In genomic region chr15:68229386-68230156, GRCh38 we compare ENCODE assay signal across 8 cellular contexts. TPM values are rescaled to one million over a fixed set of nuclear protein-coding genes. Genes with fewer than 3 reads are reported as not detected.
DNase-seq lines count a peak whose midpoint lies in the region; ATAC-seq and TF ChIP-seq lines count a peak whose summit lies in the region.

TSS of gene CLN6 (minus strand) at chr15:68229728. CDS start at chr15:68229584, 144 bp downstream.

- H3K4me1 ChIP-seq in endocrine pancreas (ENCODE audit: control insufficient read depth, insufficient read depth, low read length) = no peaks in the 10 kb centered on the region

- no peaks in the 10 kb centered on the region for H3K36me3 ChIP-seq in endocrine pancreas (ENCODE audit: control insufficient read depth, insufficient read depth, low read length)

- peaks cover 28% of the 10 kb centered on the region for H3K4me1 Mint-ChIP-seq in CD4-positive, alpha-beta T cell (ENCODE audit: low read depth)

- CTCF ChIA-PET in CD4-positive, alpha-beta T cell (lab: Charles Lee) = interaction anchor here (1.0 to 2.9 kb wide), 4 partner anchors 19 to 77 kb away, joined by 3 to 10 read pairs (median 6); partner anchors contain the start of gene FEM1B

- POLR2A ChIA-PET in CD4-positive, alpha-beta T cell (lab: Charles Lee) = interaction anchor here (0.6 to 2.4 kb wide), 6 partner anchors 23 to 483 kb away, joined by 3 to 38 read pairs (median 5); partner anchors contain the start of genes FEM1B, PIAS1 and RNU6-1

- H3K36me3 Mint-ChIP-seq in CD4-positive, alpha-beta T cell (ENCODE audit: low read depth) = peaks cover 5% of the 10 kb centered on the region

- H3K27me3 ChIP-seq in CD4-positive, alpha-beta T cell (ENCODE audit: control insufficient read depth, insufficient read depth, low read length) = no peaks in the 10 kb centered on the region
- H3K27me3 ChIP-seq in endocrine pancreas (ENCODE audit: control insufficient read depth, insufficient read depth, low read length) = no peaks in the 10 kb centered on the region

- no peaks in the 10 kb centered on the region for H3K9me3 Mint-ChIP-seq in CD4-positive, alpha-beta T cell

- no peak within 1 kb of the TSS for H3K27ac ChIP-seq in CD4-positive, alpha-beta T cell (ENCODE audit: low read depth, low read length)

- H3K27me3 Mint-ChIP-seq in CD4-positive, alpha-beta T cell = no peaks in the 10 kb centered on the region

- intact Hi-C loops in CD4-positive, alpha-beta T cell (cut with DNase I, micrococcal nuclease) = loop anchor here (1.0 to 10.0 kb wide), 7 partner anchors 48 to 1727 kb away; partner anchors contain the start of genes AAGAB (in 1 of the 2), C15orf61 (in 1 of the 2), FEM1B (in 1 of the 2) and IQCH (in 1 of the 2)

- TF ChIP-seq CTCF in CD4-positive, alpha-beta T cell (IDR thresholded peaks at IDR 0.05) = no peak

- peak; percentile 57 to 84 (median 70) for DNase-seq in CD4-positive, alpha-beta T cell
- peak; percentile 79 for DNase-seq in HK-2 (ENCODE audit: unreplicated experiment)
- peak; percentile 77 for DNase-seq in NOMO-1 treated with dmso at 0.1 percent for 144 hours (lab: John Stamatoyannopoulos, UW; ENCODE audit: unreplicated experiment)
- DNase-seq in activated CD8-positive, alpha-beta memory T cell treated with anti-CD3 and anti-CD28 coated beads for 48 hours (ENCODE audit: low read depth in 2 of 3, low spot score in 2 of 3) = peak; percentile 63 to 73 (median 70)
- peak; percentile 94 for DNase-seq in mesenteric fat pad (ENCODE audit: low spot score)
- DNase-seq in stimulated activated CD8-positive, alpha-beta memory T cell treated with anti-CD3 and anti-CD28 coated beads, Interleukin-15, amount 100 ng/mL, for 1 hour (ENCODE audit: low read depth) = peak; percentile 51

- peak within 1 kb of the TSS; percentile 63 for H3K4me3 ChIP-seq in endocrine pancreas (ENCODE audit: control insufficient read depth, insufficient read depth, low read length)

- H3K27ac Mint-ChIP-seq in CD4-positive, alpha-beta T cell = peak within 1 kb of the TSS; percentile 73

- peak within 1 kb of the TSS; percentile 92 for H3K4me3 Mint-ChIP-seq in CD4-positive, alpha-beta T cell

- peak; percentile 82 for ATAC-seq in CD4-positive, alpha-beta T cell (ENCODE audit: poor library complexity)
- ATAC-seq in GM19455 (IDR thresholded peaks at IDR 0.05; ENCODE audit: unreplicated experiment) = peak; percentile 80

- no peaks in the 10 kb centered on the region for H3K9me3 ChIP-seq in CD4-positive, alpha-beta T cell (ENCODE audit: control insufficient read depth, low read length)
- H3K9me3 ChIP-seq in endocrine pancreas (ENCODE audit: control insufficient read depth, low read length) = no peaks in the 10 kb centered on the region

- peak within 1 kb of the TSS; percentile 65 for H3K9ac ChIP-seq in endocrine pancreas (ENCODE audit: control insufficient read depth, insufficient read depth, low read length)

RNA-seq across cellular contexts. Expression of gene CLN6, which starts in this region (rescaled TPM):
- 1 to 10 TPM; 8.0 to 8.1 TPM for total RNA-seq in CD4-positive, alpha-beta T cell
- total RNA-seq in mesenteric fat pad = 24.7 TPM
